ENCODE assay signal across 1 cellular context in the genomic region with DNA sequence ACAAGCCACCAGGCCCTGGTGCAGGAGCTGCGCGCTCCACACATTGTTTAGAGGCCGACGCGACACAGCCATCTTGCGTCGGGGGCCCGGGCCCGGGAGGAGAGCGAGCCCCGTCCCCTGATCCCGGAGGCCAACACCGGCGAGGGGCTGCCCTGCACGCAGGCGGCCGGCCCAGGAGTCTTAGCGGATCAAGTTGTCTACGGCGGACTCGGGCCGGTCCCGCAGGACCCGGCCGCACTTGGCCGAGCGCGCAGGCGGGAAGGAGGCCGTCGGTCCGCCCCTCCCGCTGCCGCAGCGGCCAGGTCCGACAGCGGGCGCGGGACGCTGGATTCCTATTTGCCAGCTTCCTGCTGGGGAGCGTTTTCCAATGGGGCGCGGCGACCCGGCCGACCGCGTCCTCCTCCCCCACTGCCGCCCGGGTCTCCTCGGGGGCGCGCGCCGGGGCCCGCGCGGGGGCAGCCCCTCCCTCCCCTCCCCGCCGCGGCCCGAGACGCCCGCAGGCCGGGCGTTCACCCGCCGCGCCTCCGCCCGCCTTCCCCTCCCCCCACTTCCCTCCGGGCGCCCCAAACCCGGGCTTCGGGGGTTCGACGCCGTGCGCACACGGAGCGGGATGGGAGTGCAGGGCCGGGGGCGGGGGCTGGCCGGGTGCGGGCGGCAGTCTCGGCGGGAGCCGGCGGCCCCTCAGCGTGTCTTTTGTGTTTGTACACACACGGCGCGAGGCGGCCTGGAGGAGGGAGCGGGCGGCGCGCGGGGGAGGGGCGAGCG.
A peak's percentile ranks its signal among the peaks of the same experiment; 100 is the strongest.
TF ChIP-seq lines count a peak whose summit lies in the region.

No MANE protein-coding gene starts in this region.

TF ChIP-seq in K562, 482 proteins besides CTCF, POLR2A, EP300 and RAD21 (continued from another document and continues in another):
- TF ChIP-seq, protein P1, sequence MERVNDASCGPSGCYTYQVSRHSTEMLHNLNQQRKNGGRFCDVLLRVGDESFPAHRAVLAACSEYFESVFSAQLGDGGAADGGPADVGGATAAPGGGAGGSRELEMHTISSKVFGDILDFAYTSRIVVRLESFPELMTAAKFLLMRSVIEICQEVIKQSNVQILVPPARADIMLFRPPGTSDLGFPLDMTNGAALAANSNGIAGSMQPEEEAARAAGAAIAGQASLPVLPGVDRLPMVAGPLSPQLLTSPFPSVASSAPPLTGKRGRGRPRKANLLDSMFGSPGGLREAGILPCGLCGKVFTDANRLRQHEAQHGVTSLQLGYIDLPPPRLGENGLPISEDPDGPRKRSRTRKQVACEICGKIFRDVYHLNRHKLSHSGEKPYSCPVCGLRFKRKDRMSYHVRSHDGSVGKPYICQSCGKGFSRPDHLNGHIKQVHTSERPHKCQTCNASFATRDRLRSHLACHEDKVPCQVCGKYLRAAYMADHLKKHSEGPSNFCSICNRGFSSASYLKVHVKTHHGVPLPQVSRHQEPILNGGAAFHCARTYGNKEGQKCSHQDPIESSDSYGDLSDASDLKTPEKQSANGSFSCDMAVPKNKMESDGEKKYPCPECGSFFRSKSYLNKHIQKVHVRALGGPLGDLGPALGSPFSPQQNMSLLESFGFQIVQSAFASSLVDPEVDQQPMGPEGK (CRISPR knock-in tag; IDR thresholded peaks at IDR 0.05; ENCODE audit: borderline replicate concordance) = no peak
- TF ChIP-seq ZNF12 (CRISPR knock-in tag; IDR thresholded peaks at IDR 0.05) = no peak; the same call in 1 of the 2 replicates
- TF ChIP-seq HDAC3 (IDR thresholded peaks at IDR 0.05; ENCODE audit: borderline replicate concordance, partially characterized antibody) = no peak
- TF ChIP-seq, protein P2, sequence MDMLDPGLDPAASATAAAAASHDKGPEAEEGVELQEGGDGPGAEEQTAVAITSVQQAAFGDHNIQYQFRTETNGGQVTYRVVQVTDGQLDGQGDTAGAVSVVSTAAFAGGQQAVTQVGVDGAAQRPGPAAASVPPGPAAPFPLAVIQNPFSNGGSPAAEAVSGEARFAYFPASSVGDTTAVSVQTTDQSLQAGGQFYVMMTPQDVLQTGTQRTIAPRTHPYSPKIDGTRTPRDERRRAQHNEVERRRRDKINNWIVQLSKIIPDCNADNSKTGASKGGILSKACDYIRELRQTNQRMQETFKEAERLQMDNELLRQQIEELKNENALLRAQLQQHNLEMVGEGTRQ (CRISPR knock-in tag; IDR thresholded peaks at IDR 0.05) = no peak
- no peak for TF ChIP-seq NELFE (IDR thresholded peaks at IDR 0.05; ENCODE audit: insufficient read depth, insufficient read length)
- TF ChIP-seq ZNF316 (IDR thresholded peaks at IDR 0.05) = no peak
- TF ChIP-seq HDAC8 (tag; IDR thresholded peaks at IDR 0.05) = peak; percentile 82; the same call in 1 of the 2 replicates
- TF ChIP-seq ZNF324 (CRISPR knock-in tag; IDR thresholded peaks at IDR 0.05) = no peak
- peak; percentile 97 for TF ChIP-seq ZBTB7A (IDR thresholded peaks at IDR 0.05; ENCODE audit: borderline replicate concordance, control insufficient read depth, low read depth, low read length)
- TF ChIP-seq BRCA1 (IDR thresholded peaks at IDR 0.05) = no peak
- 0 out of 2 replicates have a peak, but pooled peaks have one; percentile 56 for TF ChIP-seq BRCA1 (CRISPR knock-in tag; IDR thresholded peaks at IDR 0.05)
- TF ChIP-seq ZNF282 (CRISPR knock-in tag; IDR thresholded peaks at IDR 0.05) = no peak
- TF ChIP-seq, protein P3, sequence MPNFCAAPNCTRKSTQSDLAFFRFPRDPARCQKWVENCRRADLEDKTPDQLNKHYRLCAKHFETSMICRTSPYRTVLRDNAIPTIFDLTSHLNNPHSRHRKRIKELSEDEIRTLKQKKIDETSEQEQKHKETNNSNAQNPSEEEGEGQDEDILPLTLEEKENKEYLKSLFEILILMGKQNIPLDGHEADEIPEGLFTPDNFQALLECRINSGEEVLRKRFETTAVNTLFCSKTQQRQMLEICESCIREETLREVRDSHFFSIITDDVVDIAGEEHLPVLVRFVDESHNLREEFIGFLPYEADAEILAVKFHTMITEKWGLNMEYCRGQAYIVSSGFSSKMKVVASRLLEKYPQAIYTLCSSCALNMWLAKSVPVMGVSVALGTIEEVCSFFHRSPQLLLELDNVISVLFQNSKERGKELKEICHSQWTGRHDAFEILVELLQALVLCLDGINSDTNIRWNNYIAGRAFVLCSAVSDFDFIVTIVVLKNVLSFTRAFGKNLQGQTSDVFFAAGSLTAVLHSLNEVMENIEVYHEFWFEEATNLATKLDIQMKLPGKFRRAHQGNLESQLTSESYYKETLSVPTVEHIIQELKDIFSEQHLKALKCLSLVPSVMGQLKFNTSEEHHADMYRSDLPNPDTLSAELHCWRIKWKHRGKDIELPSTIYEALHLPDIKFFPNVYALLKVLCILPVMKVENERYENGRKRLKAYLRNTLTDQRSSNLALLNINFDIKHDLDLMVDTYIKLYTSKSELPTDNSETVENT (CRISPR knock-in tag; IDR thresholded peaks at IDR 0.05) = peak; percentile 86
- no peak for TF ChIP-seq HSF4 (CRISPR knock-in tag; IDR thresholded peaks at IDR 0.05; ENCODE audit: borderline replicate concordance)
- 0 out of 2 replicates have a peak, but pooled peaks have one; percentile 16 for TF ChIP-seq ZKSCAN1 (IDR thresholded peaks at IDR 0.05; ENCODE audit: low read depth, low read length)
- no peak for TF ChIP-seq RUNX1 (IDR thresholded peaks at IDR 0.05; ENCODE audit: low read depth)
- no peak for TF ChIP-seq FOXK2 (conservative IDR thresholded peaks at IDR 0.05 in 1 of 2, IDR thresholded peaks at IDR 0.05 in 1 of 2; ENCODE audit: low read depth in 2 of 2)
- TF ChIP-seq, protein P4, sequence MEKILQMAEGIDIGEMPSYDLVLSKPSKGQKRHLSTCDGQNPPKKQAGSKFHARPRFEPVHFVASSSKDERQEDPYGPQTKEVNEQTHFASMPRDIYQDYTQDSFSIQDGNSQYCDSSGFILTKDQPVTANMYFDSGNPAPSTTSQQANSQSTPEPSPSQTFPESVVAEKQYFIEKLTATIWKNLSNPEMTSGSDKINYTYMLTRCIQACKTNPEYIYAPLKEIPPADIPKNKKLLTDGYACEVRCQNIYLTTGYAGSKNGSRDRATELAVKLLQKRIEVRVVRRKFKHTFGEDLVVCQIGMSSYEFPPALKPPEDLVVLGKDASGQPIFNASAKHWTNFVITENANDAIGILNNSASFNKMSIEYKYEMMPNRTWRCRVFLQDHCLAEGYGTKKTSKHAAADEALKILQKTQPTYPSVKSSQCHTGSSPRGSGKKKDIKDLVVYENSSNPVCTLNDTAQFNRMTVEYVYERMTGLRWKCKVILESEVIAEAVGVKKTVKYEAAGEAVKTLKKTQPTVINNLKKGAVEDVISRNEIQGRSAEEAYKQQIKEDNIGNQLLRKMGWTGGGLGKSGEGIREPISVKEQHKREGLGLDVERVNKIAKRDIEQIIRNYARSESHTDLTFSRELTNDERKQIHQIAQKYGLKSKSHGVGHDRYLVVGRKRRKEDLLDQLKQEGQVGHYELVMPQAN (IDR thresholded peaks at IDR 0.05; ENCODE audit: borderline replicate concordance) = no peak
- TF ChIP-seq, protein P5, sequence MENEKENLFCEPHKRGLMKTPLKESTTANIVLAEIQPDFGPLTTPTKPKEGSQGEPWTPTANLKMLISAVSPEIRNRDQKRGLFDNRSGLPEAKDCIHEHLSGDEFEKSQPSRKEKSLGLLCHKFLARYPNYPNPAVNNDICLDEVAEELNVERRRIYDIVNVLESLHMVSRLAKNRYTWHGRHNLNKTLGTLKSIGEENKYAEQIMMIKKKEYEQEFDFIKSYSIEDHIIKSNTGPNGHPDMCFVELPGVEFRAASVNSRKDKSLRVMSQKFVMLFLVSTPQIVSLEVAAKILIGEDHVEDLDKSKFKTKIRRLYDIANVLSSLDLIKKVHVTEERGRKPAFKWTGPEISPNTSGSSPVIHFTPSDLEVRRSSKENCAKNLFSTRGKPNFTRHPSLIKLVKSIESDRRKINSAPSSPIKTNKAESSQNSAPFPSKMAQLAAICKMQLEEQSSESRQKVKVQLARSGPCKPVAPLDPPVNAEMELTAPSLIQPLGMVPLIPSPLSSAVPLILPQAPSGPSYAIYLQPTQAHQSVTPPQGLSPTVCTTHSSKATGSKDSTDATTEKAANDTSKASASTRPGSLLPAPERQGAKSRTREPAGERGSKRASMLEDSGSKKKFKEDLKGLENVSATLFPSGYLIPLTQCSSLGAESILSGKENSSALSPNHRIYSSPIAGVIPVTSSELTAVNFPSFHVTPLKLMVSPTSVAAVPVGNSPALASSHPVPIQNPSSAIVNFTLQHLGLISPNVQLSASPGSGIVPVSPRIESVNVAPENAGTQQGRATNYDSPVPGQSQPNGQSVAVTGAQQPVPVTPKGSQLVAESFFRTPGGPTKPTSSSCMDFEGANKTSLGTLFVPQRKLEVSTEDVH (IDR thresholded peaks at IDR 0.05; ENCODE audit: low read depth, partially characterized antibody) = no peak
- peak; percentile 66 for TF ChIP-seq ESRRA (IDR thresholded peaks at IDR 0.05; ENCODE audit: borderline replicate concordance, low read depth)
- TF ChIP-seq ESRRB (CRISPR knock-in tag; IDR thresholded peaks at IDR 0.05; ENCODE audit: borderline replicate concordance) = no peak
- no peak for TF ChIP-seq CEBPB (tag; IDR thresholded peaks at IDR 0.05)
- peak; percentile 30 to 86 (median 66) for TF ChIP-seq YY1 (IDR thresholded peaks at IDR 0.05; ENCODE audit: borderline replicate concordance in 1 of 3, control insufficient read depth in 1 of 3, extremely low read depth in 1 of 3, insufficient read depth in 3 of 3, insufficient read length in 1 of 3, insufficient replicate concordance in 2 of 3, low read depth in 1 of 3, low read length in 2 of 3)
- TF ChIP-seq ZZZ3 (IDR thresholded peaks at IDR 0.05) = no peak
- TF ChIP-seq, protein P6, sequence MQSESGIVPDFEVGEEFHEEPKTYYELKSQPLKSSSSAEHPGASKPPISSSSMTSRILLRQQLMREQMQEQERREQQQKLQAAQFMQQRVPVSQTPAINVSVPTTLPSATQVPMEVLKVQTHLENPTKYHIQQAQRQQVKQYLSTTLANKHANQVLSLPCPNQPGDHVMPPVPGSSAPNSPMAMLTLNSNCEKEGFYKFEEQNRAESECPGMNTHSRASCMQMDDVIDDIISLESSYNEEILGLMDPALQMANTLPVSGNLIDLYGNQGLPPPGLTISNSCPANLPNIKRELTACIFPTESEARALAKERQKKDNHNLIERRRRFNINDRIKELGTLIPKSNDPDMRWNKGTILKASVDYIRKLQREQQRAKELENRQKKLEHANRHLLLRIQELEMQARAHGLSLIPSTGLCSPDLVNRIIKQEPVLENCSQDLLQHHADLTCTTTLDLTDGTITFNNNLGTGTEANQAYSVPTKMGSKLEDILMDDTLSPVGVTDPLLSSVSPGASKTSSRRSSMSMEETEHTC (IDR thresholded peaks at IDR 0.05) = no peak
- no peak for TF ChIP-seq ZNF408 (CRISPR knock-in tag; IDR thresholded peaks at IDR 0.05; ENCODE audit: low read depth)
- TF ChIP-seq TARDBP (IDR thresholded peaks at IDR 0.05) = peak; percentile 88
- TF ChIP-seq JUNB (CRISPR knock-in tag; conservative IDR thresholded peaks at IDR 0.05) = no peak
- no peak for TF ChIP-seq DDX20 (tag; IDR thresholded peaks at IDR 0.05; ENCODE audit: low read depth)
- no peak for TF ChIP-seq SIX5 (IDR thresholded peaks at IDR 0.05; ENCODE audit: borderline replicate concordance in 1 of 2, insufficient read depth in 1 of 2, low read depth in 1 of 2, low read length in 2 of 2)
- TF ChIP-seq SNIP1 (IDR thresholded peaks at IDR 0.05; ENCODE audit: low read depth) = no peak
- peak; percentile 90 for TF ChIP-seq POLR2G (IDR thresholded peaks at IDR 0.05; ENCODE audit: low read depth, low read length)
- no peak for TF ChIP-seq ZNF586 (CRISPR knock-in tag; conservative IDR thresholded peaks at IDR 0.05)
- TF ChIP-seq ZNF184 (CRISPR knock-in tag; IDR thresholded peaks at IDR 0.05) = no peak
- 0 out of 2 replicates have a peak, but pooled peaks have one; percentile 38 for TF ChIP-seq ZNF23 (CRISPR knock-in tag; IDR thresholded peaks at IDR 0.05)
- TF ChIP-seq, protein P7, sequence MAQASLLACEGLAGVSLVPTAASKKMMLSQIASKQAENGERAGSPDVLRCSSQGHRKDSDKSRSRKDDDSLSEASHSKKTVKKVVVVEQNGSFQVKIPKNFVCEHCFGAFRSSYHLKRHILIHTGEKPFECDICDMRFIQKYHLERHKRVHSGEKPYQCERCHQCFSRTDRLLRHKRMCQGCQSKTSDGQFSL (CRISPR knock-in tag; IDR thresholded peaks at IDR 0.05) = peak; percentile 53
- TF ChIP-seq, protein P7 (tag; IDR thresholded peaks at IDR 0.05) = peak in 1 of 2 experiments; percentile 89; a peak in 2 of 4 replicates
- TF ChIP-seq RBM34 (IDR thresholded peaks at IDR 0.05; ENCODE audit: borderline replicate concordance, insufficient read depth, low read length) = peak; percentile 60; the same call in 1 of the 2 replicates
- no peak for TF ChIP-seq MCM3 (IDR thresholded peaks at IDR 0.05)
- TF ChIP-seq ZNF217 (CRISPR knock-in tag; IDR thresholded peaks at IDR 0.05) = no peak
- TF ChIP-seq, protein P8, sequence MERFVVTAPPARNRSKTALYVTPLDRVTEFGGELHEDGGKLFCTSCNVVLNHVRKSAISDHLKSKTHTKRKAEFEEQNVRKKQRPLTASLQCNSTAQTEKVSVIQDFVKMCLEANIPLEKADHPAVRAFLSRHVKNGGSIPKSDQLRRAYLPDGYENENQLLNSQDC (CRISPR knock-in tag; IDR thresholded peaks at IDR 0.05) = no peak
- TF ChIP-seq, protein P9, sequence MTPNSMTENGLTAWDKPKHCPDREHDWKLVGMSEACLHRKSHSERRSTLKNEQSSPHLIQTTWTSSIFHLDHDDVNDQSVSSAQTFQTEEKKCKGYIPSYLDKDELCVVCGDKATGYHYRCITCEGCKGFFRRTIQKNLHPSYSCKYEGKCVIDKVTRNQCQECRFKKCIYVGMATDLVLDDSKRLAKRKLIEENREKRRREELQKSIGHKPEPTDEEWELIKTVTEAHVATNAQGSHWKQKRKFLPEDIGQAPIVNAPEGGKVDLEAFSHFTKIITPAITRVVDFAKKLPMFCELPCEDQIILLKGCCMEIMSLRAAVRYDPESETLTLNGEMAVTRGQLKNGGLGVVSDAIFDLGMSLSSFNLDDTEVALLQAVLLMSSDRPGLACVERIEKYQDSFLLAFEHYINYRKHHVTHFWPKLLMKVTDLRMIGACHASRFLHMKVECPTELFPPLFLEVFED (CRISPR knock-in tag; conservative IDR thresholded peaks at IDR 0.05) = no peak
- no peak for TF ChIP-seq MEF2A (IDR thresholded peaks at IDR 0.05; ENCODE audit: control insufficient read depth, low read depth, low read length)
- TF ChIP-seq ZNF668 (CRISPR knock-in tag; IDR thresholded peaks at IDR 0.05) = peak; percentile 50; the same call in 1 of the 2 replicates
- TF ChIP-seq, protein P10, sequence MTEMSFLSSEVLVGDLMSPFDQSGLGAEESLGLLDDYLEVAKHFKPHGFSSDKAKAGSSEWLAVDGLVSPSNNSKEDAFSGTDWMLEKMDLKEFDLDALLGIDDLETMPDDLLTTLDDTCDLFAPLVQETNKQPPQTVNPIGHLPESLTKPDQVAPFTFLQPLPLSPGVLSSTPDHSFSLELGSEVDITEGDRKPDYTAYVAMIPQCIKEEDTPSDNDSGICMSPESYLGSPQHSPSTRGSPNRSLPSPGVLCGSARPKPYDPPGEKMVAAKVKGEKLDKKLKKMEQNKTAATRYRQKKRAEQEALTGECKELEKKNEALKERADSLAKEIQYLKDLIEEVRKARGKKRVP (CRISPR knock-in tag; IDR thresholded peaks at IDR 0.05) = no peak
- no peak for TF ChIP-seq ZNF436 (CRISPR knock-in tag; IDR thresholded peaks at IDR 0.05)
- no peak for TF ChIP-seq ZNF780A (CRISPR knock-in tag; IDR thresholded peaks at IDR 0.05)
- no peak for TF ChIP-seq STAT5B (CRISPR knock-in tag; IDR thresholded peaks at IDR 0.05)
- TF ChIP-seq NFRKB (IDR thresholded peaks at IDR 0.05; ENCODE audit: low read depth) = peak; percentile 82
- TF ChIP-seq ZNF175 (CRISPR knock-in tag; IDR thresholded peaks at IDR 0.05; ENCODE audit: low read depth) = peak; percentile 84
- peak; percentile 96; the same call in 1 of the 2 replicates for TF ChIP-seq RBM14 (IDR thresholded peaks at IDR 0.05; ENCODE audit: borderline replicate concordance, insufficient read depth, low read depth, low read length)
